Comparison of ENCODE assay signal across 13 cellular contexts in the genomic region with DNA sequence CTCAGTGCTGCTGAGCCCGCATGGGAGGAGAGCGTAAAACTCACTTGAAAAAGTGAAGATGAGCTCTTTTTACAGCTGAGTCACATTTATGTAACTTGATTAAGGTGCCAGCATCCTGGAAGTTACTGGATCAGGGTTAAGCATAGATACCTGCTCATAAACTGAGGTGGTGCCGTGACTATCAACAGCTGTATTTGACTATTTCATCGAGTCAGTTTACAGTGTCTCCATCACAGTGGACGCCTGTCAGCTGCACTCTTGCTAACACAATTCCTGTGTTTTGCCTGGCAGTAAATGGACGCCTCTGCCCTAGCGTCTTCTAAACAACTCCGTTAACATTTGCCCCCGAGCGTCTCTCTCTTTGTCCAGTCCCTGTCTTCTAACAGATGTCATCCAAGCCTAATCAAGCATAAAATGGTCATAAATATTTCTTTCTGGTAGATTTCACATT.
A peak's percentile ranks its signal among the peaks of the same experiment; 100 is the strongest.
DNase-seq lines count a peak whose midpoint lies in the region; ATAC-seq, FAIRE-seq and TF ChIP-seq lines count a peak whose summit lies in the region.
"Had no signal": no experiment of that assay in that cellular context is flagged by ENCODE, and none has a peak within 500 bp of the region (broad histone marks: within the 10 kb centered on the region; RNA-seq: fewer than 3 reads in every experiment).

No MANE protein-coding gene starts in this region.

- intact Hi-C loops in left ventricle myocardium inferior (cut with micrococcal nuclease) (no loop called here), Right ventricle myocardium inferior (cut with DNase I) (no loop called here), aorta (cut with DNase I) (loop anchor here (2.0 to 5.0 kb wide), 2 partner anchors 73 to 74 kb away; no protein-coding TSS in a partner anchor)
- intact Hi-C loops in naive thymus-derived CD4-positive, alpha-beta T cell (cut with micrococcal nuclease) = no loop called here

- peak overlapping the region in 3 of 5 experiments; percentile 8 to 62 (median 50) for H3K4me3 Mint-ChIP-seq in brain
- H3K4me3 Mint-ChIP-seq in naive thymus-derived CD4-positive, alpha-beta T cell = no peak overlapping the region
- H3K4me3 Mint-ChIP-seq: effector memory CD8-positive, alpha-beta T cell had no signal

- ATAC-seq in Right ventricle myocardium inferior (no peak), aorta (ENCODE audit: low FRiP score) (no peak), HG02623 (IDR thresholded peaks at IDR 0.05; ENCODE audit: unreplicated experiment) (no peak)
- no peak for ATAC-seq in naive thymus-derived CD4-positive, alpha-beta T cell
- ATAC-seq: effector memory CD8-positive, alpha-beta T cell had no signal

- peak overlapping the region in 3 of 5 experiments; percentile 7 to 77 (median 9) for H3K27ac Mint-ChIP-seq in brain
- H3K27ac Mint-ChIP-seq in naive thymus-derived CD4-positive, alpha-beta T cell = peak overlapping the region in 7 of 9 donors; percentile 28 to 72 (median 41)
- H3K27ac Mint-ChIP-seq: effector memory CD8-positive, alpha-beta T cell had no signal

- POLR2A ChIA-PET in naive thymus-derived CD4-positive, alpha-beta T cell (lab: Charles Lee) = no interaction called here

- no peak overlapping the region for H3K4me3 ChIP-seq in left ventricle myocardium inferior
- H3K4me3 ChIP-seq in naive thymus-derived CD4-positive, alpha-beta T cell (ENCODE audit: low read length) = no peak overlapping the region
- H3K4me3 ChIP-seq in aorta (ENCODE audit: low read length in 2 of 2) = peak overlapping the region in 1 of 2 donors; percentile 34

- peaks cover 4% of the 10 kb centered on the region for H3K36me3 Mint-ChIP-seq in brain
- peaks cover 15 to 87% (median 46%) of the 10 kb centered on the region in 5 donors for H3K36me3 Mint-ChIP-seq in naive thymus-derived CD4-positive, alpha-beta T cell

- no peaks in the 10 kb centered on the region for H3K27me3 Mint-ChIP-seq in brain
- H3K27me3 Mint-ChIP-seq in naive thymus-derived CD4-positive, alpha-beta T cell = no peaks in the 10 kb centered on the region
- H3K27me3 Mint-ChIP-seq: effector memory CD8-positive, alpha-beta T cell had no signal

- CTCF ChIA-PET in naive thymus-derived CD4-positive, alpha-beta T cell (lab: Charles Lee) = no interaction called here

- FAIRE-seq in D721Med (lab: Jason Lieb, UNC) = no peak

- no peaks in the 10 kb centered on the region for H3K9me3 Mint-ChIP-seq in brain
- peaks cover 0 to 4% (median 0%) of the 10 kb centered on the region in 11 donors for H3K9me3 Mint-ChIP-seq in naive thymus-derived CD4-positive, alpha-beta T cell
- H3K9me3 Mint-ChIP-seq: effector memory CD8-positive, alpha-beta T cell had no signal

- H3K4me1 Mint-ChIP-seq in brain = peaks cover 47% of the 10 kb centered on the region
- H3K4me1 Mint-ChIP-seq in naive thymus-derived CD4-positive, alpha-beta T cell = peaks cover 0 to 81% (median 58%) of the 10 kb centered on the region in 7 donors

- DNase-seq in left ventricle myocardium inferior (no peak), Right ventricle myocardium inferior (ENCODE audit: missing footprints) (no peak), aorta (no peak), D721Med (ENCODE audit: insufficient read length, low spot score) (no peak), epidermal melanocyte (ENCODE audit: insufficient read length, low spot score) (no peak)
- DNase-seq in naive thymus-derived CD4-positive, alpha-beta T cell = no peak
- DNase-seq: effector memory CD8-positive, alpha-beta T cell; NCI-H2081 treated with DMSO at 0.1 percent for 48 hours; stimulated activated CD4-positive, alpha-beta T cell treated with anti-CD3 and anti-CD28 coated beads, Interleukin-2, amount 100 ng/mL, for 48 hours; T-helper 2 cell had no signal

- H3K27me3 ChIP-seq in left ventricle myocardium inferior (ENCODE audit: low read depth) (no peaks in the 10 kb centered on the region), aorta (ENCODE audit: control insufficient read depth in 1 of 2, insufficient read depth in 2 of 2, low read length in 1 of 2) (no peaks in the 10 kb centered on the region)
- H3K27me3 ChIP-seq in naive thymus-derived CD4-positive, alpha-beta T cell (ENCODE audit: control insufficient read depth in 2 of 2, insufficient read depth in 2 of 2, low read length in 2 of 2) = no peaks in the 10 kb centered on the region

- H3K4me1 ChIP-seq in left ventricle myocardium inferior (peaks cover 19% of the 10 kb centered on the region), aorta (ENCODE audit: control insufficient read depth in 1 of 2, insufficient read depth in 2 of 2, low read length in 2 of 2) (peaks cover 4 to 27% of the 10 kb centered on the region in 2 donors)
- no peaks in the 10 kb centered on the region for H3K4me1 ChIP-seq in naive thymus-derived CD4-positive, alpha-beta T cell (ENCODE audit: control insufficient read depth in 2 of 2, insufficient read depth in 2 of 2, low read length in 2 of 2)

- no peaks in the 10 kb centered on the region for H3K9me3 ChIP-seq in left ventricle myocardium inferior (replicated peaks)
- no peaks in the 10 kb centered on the region for H3K9me3 ChIP-seq in naive thymus-derived CD4-positive, alpha-beta T cell (ENCODE audit: control insufficient read depth in 2 of 3, low read length in 3 of 3)
- H3K9me3 ChIP-seq in aorta (ENCODE audit: control insufficient read depth, low read length) = no peaks in the 10 kb centered on the region

- 5 to 8% methylated on average over 10 of the region's 10 CpGs for WGBS in aorta, 2 donors

- H3K36me3 ChIP-seq in left ventricle myocardium inferior (peaks cover 4% of the 10 kb centered on the region), aorta (ENCODE audit: control insufficient read depth in 1 of 2, insufficient read depth in 2 of 2, low read length in 1 of 2) (no peaks in the 10 kb centered on the region)
- peaks cover 4 to 53% (median 6%) of the 10 kb centered on the region in 3 experiments for H3K36me3 ChIP-seq in naive thymus-derived CD4-positive, alpha-beta T cell (ENCODE audit: control insufficient read depth in 2 of 3, insufficient read depth in 3 of 3, low read length in 3 of 3)

- H3K27ac ChIP-seq in left ventricle myocardium inferior (replicated peaks) (peak overlapping the region; percentile 17), aorta (ENCODE audit: low read depth in 1 of 2, low read length in 2 of 2) (peak overlapping the region; percentile 95 to 99)
- no peak overlapping the region for H3K27ac ChIP-seq in naive thymus-derived CD4-positive, alpha-beta T cell (ENCODE audit: low read depth, low read length)
- H3K27ac ChIP-seq: C4-2B had no signal

- TF ChIP-seq CTCF in left ventricle myocardium inferior (IDR thresholded peaks at IDR 0.05; ENCODE audit: borderline replicate concordance) (no peak), brain (conservative IDR thresholded peaks at IDR 0.05) (no peak), D721Med (IDR thresholded peaks at IDR 0.05; ENCODE audit: insufficient read depth, missing control alignments) (no peak)

Comparison
In these comparisons a context has a peak if more than half of its experiments do, and no peak if none do; other contexts are left out.
1. H3K4me3 Mint-ChIP-seq: peak in brain (3 of 5); none in naive thymus-derived CD4-positive, alpha-beta T cell (0 of 10).
2. intact Hi-C loops: an anchor here in aorta (2.0 to 5.0 kb wide); none called in left ventricle myocardium inferior, Right ventricle myocardium inferior and naive thymus-derived CD4-positive, alpha-beta T cell.